8 cellular contexts compared by ENCODE assay signal in genomic region chr2:240585101-240585500, GRCh38. TPM values are rescaled to one million over a fixed set of nuclear protein-coding genes. Genes with fewer than 3 reads are reported as not detected.
DNase-seq lines count a peak whose midpoint lies in the region; ATAC-seq, FAIRE-seq and TF ChIP-seq lines count a peak whose summit lies in the region.

No MANE protein-coding gene starts in this region.

- TF ChIP-seq CTCF in GM12864 (IDR thresholded peaks at IDR 0.05; ENCODE audit: low read depth, low read length, missing control alignments) (no peak), H9 (conservative IDR thresholded peaks at IDR 0.05) (no peak), PC-3 (conservative IDR thresholded peaks at IDR 0.05; ENCODE audit: low read depth, low read length) (no peak), fibroblast of the aortic adventitia (IDR thresholded peaks at IDR 0.05; ENCODE audit: insufficient read depth, low read length) (no peak), retinal pigment epithelial cell (conservative IDR thresholded peaks at IDR 0.05; ENCODE audit: low read depth, low read length) (no peak)

- H3K27ac Mint-ChIP-seq in H9, result peak overlapping the region in 2 of 3 experiments; percentile 25 to 53; a peak in 3 of 7 replicates

- H2BK12ac ChIP-seq in H9 (ENCODE audit: insufficient read length, low read depth, low read length), result no peak overlapping the region

- H3K36me3 Mint-ChIP-seq in H9 (ENCODE audit: insufficient read depth in 1 of 3, low read depth in 3 of 3), result peaks cover 2 to 9% (median 5%) of the 10 kb centered on the region in 3 experiments; a peak in 5 of 7 replicates

- H3K9me3 Mint-ChIP-seq in H9, result peaks cover 0 to 2% of the 10 kb centered on the region in 2 experiments; a peak in 1 of 5 replicates

- H3K79me1 ChIP-seq in H9 (ENCODE audit: insufficient read depth, low read depth, low read length, poor library complexity, severe bottlenecking), result peaks cover 5% of the 10 kb centered on the region

- no peak overlapping the region for H2BK5ac ChIP-seq in H9 (ENCODE audit: insufficient read length, low read length)

- H3K14ac ChIP-seq in H9 (ENCODE audit: insufficient read depth, low read length), result no peak overlapping the region

- DNase-seq in GM12864 (ENCODE audit: low read depth), result peak; percentile 65
- no peak for DNase-seq in H9
- no peak for DNase-seq in PC-3
- no peak for DNase-seq in fibroblast of the aortic adventitia (ENCODE audit: low read depth)
- no peak for DNase-seq in retinal pigment epithelial cell (ENCODE audit: low read depth)
- no peak for DNase-seq in NK-92 treated with Interleukin-12 subunit alpha and Interleukin-12 subunit beta, amount 100 ng/mL, for 24 hours (lab: John Stamatoyannopoulos, UW)
- DNase-seq in HTR-8/SVneo (ENCODE audit: insufficient read length, low spot score), result no peak
- DNase-seq in head of caudate nucleus, result no peak

- H3T11ph ChIP-seq in H9 (ENCODE audit: low read length), result no peak overlapping the region

- H2AFZ ChIP-seq in H9 (ENCODE audit: low read length) (no peak overlapping the region), PC-3 (ENCODE audit: low read length) (no peak overlapping the region)

- H2BK120ac ChIP-seq in H9 (ENCODE audit: low read depth, low read length, poor library complexity, severe bottlenecking), result no peak overlapping the region

- intact Hi-C loops in PC-3 (cut with micrococcal nuclease), result no loop called here
- intact Hi-C loops in head of caudate nucleus (cut with DNase I), result no loop called here

- no CpG with 5 or more reads among the region's 6 CpGs for WGBS in H9 (ENCODE audit: extremely low coverage, insufficient read length, low lambda C conversion rate)

- H3K4me2 ChIP-seq in H9 (ENCODE audit: insufficient read depth, insufficient read length, low read length) (peak overlapping the region; percentile 77), PC-3 (ENCODE audit: low read length) (peak overlapping the region; percentile 96)

- H2BK15ac ChIP-seq in H9 (ENCODE audit: low read depth, low read length), result no peak overlapping the region

- peaks cover 4% of the 10 kb centered on the region for H3F3A ChIP-seq in PC-3 (ENCODE audit: low read length, unreplicated experiment)

- H3K27ac ChIP-seq in H9 (ENCODE audit: insufficient read length, low read depth, low read length) (no peak overlapping the region), PC-3 (ENCODE audit: low read length) (no peak overlapping the region)

- POLR2A ChIA-PET in PC-3 (lab: Charles Lee; ENCODE audit: unreplicated experiment), result no interaction called here

- CTCF ChIA-PET in PC-3 (lab: Charles Lee), result interaction anchor here (0.6 kb wide), 1 partner anchor 10 kb away, joined by 3 read pairs; no protein-coding TSS in a partner anchor

- no peak overlapping the region for H3K23ac ChIP-seq in H9 (ENCODE audit: insufficient read length, low read depth, low read length)

- H3K9ac ChIP-seq in H9 (ENCODE audit: extremely low read depth, insufficient read length, low read length), result no peak overlapping the region
- peak overlapping the region; percentile 93 for H3K9ac ChIP-seq in PC-3 (ENCODE audit: low read length)

- no peak overlapping the region for H2AK5ac ChIP-seq in H9 (ENCODE audit: insufficient read length, low read length)

- ATAC-seq in PC-3, result no peak

- no peaks in the 10 kb centered on the region for H4K20me1 ChIP-seq in H9 (ENCODE audit: control insufficient read depth, insufficient read depth, insufficient read length)
- H4K20me1 ChIP-seq in PC-3 (ENCODE audit: low read length), result peaks cover 8% of the 10 kb centered on the region

- H3K9me3 ChIP-seq in H9 (ENCODE audit: control insufficient read depth, low read depth, low read length) (no peaks in the 10 kb centered on the region), PC-3 (ENCODE audit: low read length) (no peaks in the 10 kb centered on the region)

- no peak overlapping the region for H3K4ac ChIP-seq in H9 (ENCODE audit: low read depth, low read length)

- no TSS peak for BruUV-seq in PC-3 (replicated peaks; lab: Mats Ljungman, UMichigan)

- no peak overlapping the region for H3K18ac ChIP-seq in H9 (ENCODE audit: insufficient read length, low read depth, low read length)

- no peak overlapping the region for H4K8ac ChIP-seq in H9 (replicated peaks; ENCODE audit: insufficient read length, low read depth, low read length)

- H4K91ac ChIP-seq in H9 (ENCODE audit: insufficient read length, low read depth, low read length), result no peak overlapping the region

- peaks cover 12% of the 10 kb centered on the region for H3K4me1 ChIP-seq in H9 (ENCODE audit: insufficient read depth, low read length)
- H3K4me1 ChIP-seq in PC-3 (ENCODE audit: insufficient read depth, low read length), result peaks cover 50% of the 10 kb centered on the region

- no peak overlapping the region for H2BK20ac ChIP-seq in H9 (ENCODE audit: low read depth, low read length, poor library complexity, severe bottlenecking)

- H3K79me2 ChIP-seq in H9 (ENCODE audit: insufficient read depth, low read length) (peaks cover 13% of the 10 kb centered on the region), PC-3 (ENCODE audit: low read length) (peaks cover 91% of the 10 kb centered on the region)

- peak overlapping the region; percentile 84 for H3K4me3 ChIP-seq in GM12864 (ENCODE audit: low read depth, low read length)
- H3K4me3 ChIP-seq in PC-3 (ENCODE audit: low read length), result peak overlapping the region; percentile 93
- peak overlapping the region; percentile 99 for H3K4me3 ChIP-seq in fibroblast of the aortic adventitia (ENCODE audit: low read depth, low read length)
- peak overlapping the region; percentile 98 for H3K4me3 ChIP-seq in retinal pigment epithelial cell (ENCODE audit: low read length)

- H3K4me3 Mint-ChIP-seq in H9, result peak overlapping the region; percentile 95 to 97

- H3K27me3 ChIP-seq in H9 (ENCODE audit: insufficient read depth, low read length) (no peaks in the 10 kb centered on the region), PC-3 (ENCODE audit: low read length) (no peaks in the 10 kb centered on the region)

- no peak overlapping the region for H3K56ac ChIP-seq in H9 (ENCODE audit: insufficient read length, low read depth, low read length)

- H3K36me3 ChIP-seq in PC-3 (ENCODE audit: low read depth, low read length), result no peaks in the 10 kb centered on the region

- H4K5ac ChIP-seq in H9 (ENCODE audit: insufficient read length, low read depth, low read length), result no peak overlapping the region

- H3K4me1 Mint-ChIP-seq in H9, result peaks cover 29 to 33% of the 10 kb centered on the region in 2 experiments

- no peaks in the 10 kb centered on the region for H3K9me2 ChIP-seq in PC-3 (replicated peaks; ENCODE audit: low read length)

- H3K27me3 Mint-ChIP-seq in H9 (ENCODE audit: low read depth), result no peaks in the 10 kb centered on the region; the same call in 1 of the 2 replicates

- H3K23me2 ChIP-seq in H9 (ENCODE audit: insufficient read length, low read depth, low read length, poor library complexity, severe bottlenecking), result peaks cover 14% of the 10 kb centered on the region

- no peak for FAIRE-seq in HTR-8/SVneo (lab: Jason Lieb, UNC)

RNA-seq across cellular contexts. Expression of gene CAPN10, which starts 1.4 kb away (rescaled TPM):
- total RNA-seq in H9 (2021), result 45.0 and 47.4 TPM in 2 replicates
- total RNA-seq in PC-3 (2014; rRNA removed), result 32.2 and 40.1 TPM in 2 replicates
- total RNA-seq in fibroblast of the aortic adventitia (ENCODE audit: low replicate concordance), result 14.3 and 44.2 TPM in 2 replicates

RNA-seq across cellular contexts. Expression of gene RNPEPL1, which starts 16.8 kb away (rescaled TPM):
- 22.5 and 24.7 TPM in 2 replicates for total RNA-seq in H9 (2021)
- total RNA-seq in PC-3 (2014; rRNA removed), result 25.8 and 44.5 TPM in 2 replicates
- 11.3 and 12.7 TPM in 2 replicates for total RNA-seq in fibroblast of the aortic adventitia (ENCODE audit: low replicate concordance)

RNA-seq across cellular contexts. Expression of gene DUSP28, which starts 24.9 kb away (rescaled TPM):
- 1.6 and 2.9 TPM in 2 replicates for total RNA-seq in H9 (2021)
- total RNA-seq in PC-3 (2014; rRNA removed), result 8.3 and 11.9 TPM in 2 replicates
- total RNA-seq in fibroblast of the aortic adventitia (ENCODE audit: low replicate concordance), result 3.6 and 6.1 TPM in 2 replicates

RNA-seq across cellular contexts. Expression of gene ANKMY1, which starts 27.3 kb away (rescaled TPM):
- total RNA-seq in H9 (2021), result 8.6 and 13.7 TPM in 2 replicates
- 10.2 and 19.5 TPM in 2 replicates for total RNA-seq in PC-3 (2014; rRNA removed)
- total RNA-seq in fibroblast of the aortic adventitia (ENCODE audit: low replicate concordance), result 10.7 and 11.0 TPM in 2 replicates

RNA-seq across cellular contexts. Expression of gene GPR35, which starts 40.2 kb away (rescaled TPM):
- total RNA-seq in H9 (2021) (0.66 and 1.4 TPM in 2 replicates), PC-3 (2014; rRNA removed) (2.4 and 5.2 TPM in 2 replicates), fibroblast of the aortic adventitia (ENCODE audit: low replicate concordance) (0.09 and 0.25 TPM in 2 replicates)
